In the genomic region with DNA sequence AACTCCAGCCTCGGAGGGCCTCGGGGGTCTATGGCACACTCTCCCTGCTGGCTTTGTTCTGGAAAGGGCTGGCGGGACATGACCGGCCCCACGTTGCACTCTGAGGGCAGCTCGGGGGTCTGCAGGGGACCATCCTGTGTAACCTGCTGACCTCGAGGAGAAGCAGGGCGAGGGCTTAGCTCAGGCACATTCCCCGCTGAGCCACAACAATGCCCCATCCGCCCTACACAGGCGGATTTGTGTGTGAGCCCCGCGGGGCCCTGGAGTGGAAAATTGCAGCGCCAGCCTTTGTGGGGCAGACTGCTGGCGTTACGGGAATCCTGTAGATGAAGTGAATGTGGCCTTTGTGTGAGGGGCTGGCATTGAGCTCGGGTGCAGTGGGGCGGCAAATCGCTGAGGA, we compare ENCODE assay signal across 6 cellular contexts. TPM values are rescaled to one million over a fixed set of nuclear protein-coding genes. Genes with fewer than 3 reads are reported as not detected.
"Had no signal": no experiment of that assay in that cellular context is flagged by ENCODE, and none has a peak within 500 bp of the region (broad histone marks: within the 10 kb centered on the region; RNA-seq: fewer than 3 reads in every experiment).

No MANE protein-coding gene starts in this region.

RNA-seq across cellular contexts. Expression of a gene that starts 9.5 kb away (rescaled TPM):
- total RNA-seq: GM23248, H1, H4, H7, H9, HFFc6 had no signal
- polyA plus RNA-seq: GM23248, H1 had no signal
